8 cellular contexts compared by ENCODE assay signal in the genomic region with DNA sequence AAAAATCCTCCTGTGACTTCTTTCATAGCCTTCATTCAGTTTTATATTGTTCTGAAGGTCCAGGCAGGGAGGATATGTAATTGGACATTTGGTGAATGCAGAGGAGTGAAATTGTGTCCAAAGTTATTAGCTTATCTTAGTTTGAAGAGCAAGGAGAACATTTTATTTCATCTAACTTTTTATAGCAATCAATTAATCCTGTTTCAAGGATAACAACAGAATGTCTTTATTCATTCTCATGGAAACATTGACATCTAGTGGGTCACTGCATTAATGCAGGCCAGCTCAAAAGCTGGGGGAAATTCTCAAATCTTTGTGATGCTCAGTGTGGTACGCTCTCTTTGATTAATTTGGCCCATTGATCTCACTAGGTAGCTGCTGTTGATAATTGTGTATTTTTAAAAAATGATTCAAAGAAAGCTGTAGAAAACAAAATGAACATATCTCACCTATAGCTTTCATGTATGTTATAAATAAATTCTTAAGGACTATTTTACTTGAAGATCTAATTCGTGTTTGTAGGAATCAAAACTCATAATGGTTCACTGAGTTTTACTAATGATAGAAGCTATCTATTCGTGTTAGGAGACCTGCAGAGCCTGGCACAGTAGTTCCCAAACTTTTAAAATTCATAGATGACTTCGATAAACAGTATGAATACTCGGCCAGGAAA.
DNase-seq lines count a peak whose midpoint lies in the region; ATAC-seq and TF ChIP-seq lines count a peak whose summit lies in the region.

No MANE protein-coding gene starts in this region.

- H3K9me3 Mint-ChIP-seq in activated CD4-positive, alpha-beta T cell treated with anti-CD3 and anti-CD28 coated beads, Interleukin-2, amount 10 ng/mL, durations not matched to agents 24 days and 14 days = no peaks in the 10 kb centered on the region

- H3K27ac ChIP-seq in cardiac muscle cell = no peak overlapping the region

- peak; percentile 79 for TF ChIP-seq CTCF in cardiac muscle cell (IDR thresholded peaks at IDR 0.05; ENCODE audit: low read depth, low read length)

- no peak overlapping the region for H3K4me3 Mint-ChIP-seq in activated CD4-positive, alpha-beta T cell treated with anti-CD3 and anti-CD28 coated beads, Interleukin-2, amount 10 ng/mL, durations not matched to agents 24 days and 14 days

- no peak overlapping the region for H3K27ac Mint-ChIP-seq in activated CD4-positive, alpha-beta T cell treated with anti-CD3 and anti-CD28 coated beads, Interleukin-2, amount 10 ng/mL, durations not matched to agents 24 days and 14 days

- peaks cover 9% of the 10 kb centered on the region for H3K4me1 ChIP-seq in cardiac muscle cell (ENCODE audit: low read depth)

- H3K36me3 ChIP-seq in cardiac muscle cell = no peaks in the 10 kb centered on the region

- H3K4me3 ChIP-seq in cardiac muscle cell = no peak overlapping the region

- H3K27me3 Mint-ChIP-seq in activated CD4-positive, alpha-beta T cell treated with anti-CD3 and anti-CD28 coated beads, Interleukin-2, amount 10 ng/mL, durations not matched to agents 24 days and 14 days = peaks cover 3% of the 10 kb centered on the region

- DNase-seq in DMS153 treated with DMSO at 0.1 percent for 48 hours (lab: John Stamatoyannopoulos, UW; ENCODE audit: unreplicated experiment) (peak; percentile 20), DMS153 (lab: John Stamatoyannopoulos, UW) (no peak), NCI-H146 (lab: John Stamatoyannopoulos, UW) (peak; percentile 62), cardiac muscle cell (ENCODE audit: low read depth in 1 of 2, low spot score in 1 of 2) (peak; percentile 48 to 73), retina (peak; percentile 70)
- peak; percentile 65 for DNase-seq in activated CD4-positive, alpha-beta T cell treated with anti-CD3 and anti-CD28 coated beads, Interleukin-2, amount 10 ng/mL, durations not matched to agents 24 days and 14 days

- H3K9me3 ChIP-seq in cardiac muscle cell (ENCODE audit: low read depth) = no peaks in the 10 kb centered on the region

- ATAC-seq in GM21528 (IDR thresholded peaks at IDR 0.05; ENCODE audit: low FRiP score, unreplicated experiment) (peak; percentile 70), HG03521 (IDR thresholded peaks at IDR 0.05; ENCODE audit: unreplicated experiment) (no peak)

- no peaks in the 10 kb centered on the region for H3K27me3 ChIP-seq in cardiac muscle cell

- H3K4me1 Mint-ChIP-seq in activated CD4-positive, alpha-beta T cell treated with anti-CD3 and anti-CD28 coated beads, Interleukin-2, amount 10 ng/mL, durations not matched to agents 24 days and 14 days = no peaks in the 10 kb centered on the region

- H3K36me3 Mint-ChIP-seq in activated CD4-positive, alpha-beta T cell treated with anti-CD3 and anti-CD28 coated beads, Interleukin-2, amount 10 ng/mL, durations not matched to agents 24 days and 14 days (ENCODE audit: low read depth) = no peaks in the 10 kb centered on the region

- intact Hi-C loops in activated CD4-positive, alpha-beta T cell treated with anti-CD3 and anti-CD28 coated beads, Interleukin-2, amount 10 ng/mL, durations not matched to agents 24 days and 14 days (cut with micrococcal nuclease) = loop anchor here (1.0 to 5.0 kb wide), 2 partner anchors 1448 to 1513 kb away; no protein-coding TSS in a partner anchor
